28 cellular contexts compared by ENCODE assay signal in genomic region chr13:110129539-110130186, GRCh38.
A peak's percentile ranks its signal among the peaks of the same experiment; 100 is the strongest.
DNase-seq lines count a peak whose midpoint lies in the region; ATAC-seq, FAIRE-seq and TF ChIP-seq lines count a peak whose summit lies in the region.
"Had no signal": no experiment of that assay in that cellular context is flagged by ENCODE, and none has a peak within 500 bp of the region (broad histone marks: within the 10 kb centered on the region; RNA-seq: fewer than 3 reads in every experiment).

No MANE protein-coding gene starts in this region.

- H3K4me3 ChIP-seq in left ventricle myocardium inferior (no peak overlapping the region), right cardiac atrium (ENCODE audit: low read length) (no peak overlapping the region), mesenchymal stem cell (ENCODE audit: insufficient read depth in 1 of 2, low read depth in 1 of 2, low read length in 2 of 2) (peak overlapping the region in 1 of 2 experiments; percentile 2), kidney (ENCODE audit: low read length in 2 of 2) (no peak overlapping the region)
- H3K4me3 ChIP-seq: colonic mucosa, PC-9, skin epidermis had no signal

- no peak overlapping the region for H3K23ac ChIP-seq in mesenchymal stem cell (ENCODE audit: low read length in 2 of 2)

- H3K18ac ChIP-seq in mesenchymal stem cell (ENCODE audit: low read depth in 1 of 2, low read length in 2 of 2), result peak overlapping the region; percentile 3 to 19

- H3K27ac ChIP-seq in left ventricle myocardium inferior (replicated peaks), result peak overlapping the region; percentile 93
- no peak overlapping the region for H3K27ac ChIP-seq in right cardiac atrium (ENCODE audit: low read length)
- peak overlapping the region; percentile 1 for H3K27ac ChIP-seq in angular gyrus (ENCODE audit: low read depth, low read length)
- no peak overlapping the region for H3K27ac ChIP-seq in mesenchymal stem cell (ENCODE audit: low read length, poor library complexity, severe bottlenecking)
- no peak overlapping the region for H3K27ac ChIP-seq in kidney (ENCODE audit: low read depth in 2 of 2, low read length in 2 of 2)
- H3K27ac ChIP-seq: colonic mucosa, skin epidermis had no signal

- no peaks in the 10 kb centered on the region for H3K79me1 ChIP-seq in mesenchymal stem cell (replicated peaks; ENCODE audit: low read length, poor library complexity, severe bottlenecking)

- H3K9ac ChIP-seq in mesenchymal stem cell (ENCODE audit: low read length), result no peak overlapping the region
- no peak overlapping the region for H3K9ac ChIP-seq in kidney (ENCODE audit: low read length in 2 of 2)

- H3K4me1 ChIP-seq in left ventricle myocardium inferior (peaks cover 68% of the 10 kb centered on the region), right cardiac atrium (ENCODE audit: control insufficient read depth, insufficient read depth, low read length) (peaks cover 11% of the 10 kb centered on the region), mesenchymal stem cell (ENCODE audit: control insufficient read depth, insufficient read depth, low read depth, low read length) (peaks cover 22% of the 10 kb centered on the region), kidney (ENCODE audit: control insufficient read depth in 1 of 2, insufficient read depth in 1 of 2, low read depth in 1 of 2, low read length in 2 of 2) (peaks cover 0 to 10% of the 10 kb centered on the region in 2 donors)
- H3K4me1 ChIP-seq: colonic mucosa had no signal

- H2BK15ac ChIP-seq in mesenchymal stem cell (ENCODE audit: low read depth, poor library complexity, severe bottlenecking), result peak overlapping the region; percentile 54

- DNase-seq in left ventricle myocardium inferior (no peak), right cardiac atrium (no peak), mesenchymal stem cell (no peak), kidney (no peak), NCI-H2081 treated with DMSO at 0.1 percent for 48 hours (lab: John Stamatoyannopoulos, UW) (no peak)
- DNase-seq: activated CD4-positive, CD25-positive, alpha-beta regulatory T cell treated with anti-CD3 and anti-CD28 coated beads, Interleukin-2, amount 50 U/mL, for 72 hours; activated CD8-positive, alpha-beta T cell treated with anti-CD3 and anti-CD28 coated beads, Interleukin-2, amount 10 ng/mL, durations not matched to agents 7 days and 5 days; activated naive CD4-positive, alpha-beta T cell treated with anti-CD3 and anti-CD28 coated beads for 36 hours; AML-193; amniotic stem cell; CD4-positive, alpha-beta memory T cell; colonic mucosa; effector memory CD4-positive, alpha-beta T cell; islet precursor cell; left ventricle myocardium superior; midbrain; naive B cell; NCI-H1092; NCI-H187 treated with DMSO at 0.1 percent for 48 hours; NCI-H226; occipital lobe; PC-9; stimulated activated naive CD4-positive, alpha-beta T cell; T-helper 2 cell had no signal

- FAIRE-seq in kidney (lab: Jason Lieb, UNC), result no peak
- FAIRE-seq: bronchial epithelial cell had no signal

- peak overlapping the region in 1 of 2 experiments; percentile 42 for H3K4ac ChIP-seq in mesenchymal stem cell (ENCODE audit: low read depth in 1 of 2, low read length in 2 of 2)

- H3K36me3 ChIP-seq in left ventricle myocardium inferior (no peaks in the 10 kb centered on the region), mesenchymal stem cell (ENCODE audit: control insufficient read depth in 1 of 2, insufficient read depth in 2 of 2, low read depth in 1 of 2, low read length in 2 of 2) (peaks cover 0 to 2% of the 10 kb centered on the region in 2 experiments), kidney (ENCODE audit: control insufficient read depth in 1 of 2, insufficient read depth in 2 of 2, low read length in 2 of 2) (no peaks in the 10 kb centered on the region)
- H3K36me3 ChIP-seq: colonic mucosa had no signal

- no peak overlapping the region for H2BK5ac ChIP-seq in mesenchymal stem cell (ENCODE audit: low read depth, low read length, poor library complexity, severe bottlenecking)

- WGBS in right cardiac atrium, result 82% methylated on average over 14 of the region's 14 CpGs
- WGBS in mesenchymal stem cell, result 89% methylated on average over 12 of the region's 14 CpGs

- intact Hi-C loops in left ventricle myocardium inferior (cut with micrococcal nuclease) (loop anchor here (10.0 kb wide), 2 partner anchors 345 to 985 kb away; partner anchors contain the start of gene IRS2), right cardiac atrium (cut with DNase I) (no loop called here), kidney (cut with DNase I) (no loop called here)

- peak overlapping the region; percentile 27 for H4K8ac ChIP-seq in mesenchymal stem cell (ENCODE audit: low read length)

- peak overlapping the region in 1 of 2 experiments; percentile 24 for H2BK12ac ChIP-seq in mesenchymal stem cell (ENCODE audit: low read length in 2 of 2)

- ATAC-seq in right cardiac atrium (no peak), GM18868 (IDR thresholded peaks at IDR 0.05; ENCODE audit: unreplicated experiment) (no peak)
- ATAC-seq: activated CD8-positive, alpha-beta T cell treated with anti-CD3 and anti-CD28 coated beads, Interleukin-2, amount 10 ng/mL, durations not matched to agents 7 days and 5 days; left ventricle myocardium superior had no signal

- H3K14ac ChIP-seq in mesenchymal stem cell (ENCODE audit: low read length in 2 of 2), result no peak overlapping the region

- H2AK5ac ChIP-seq in mesenchymal stem cell (ENCODE audit: low read length, severe bottlenecking), result no peak overlapping the region

- no peaks in the 10 kb centered on the region for H3K27me3 ChIP-seq in left ventricle myocardium inferior (ENCODE audit: low read depth)
- H3K27me3 ChIP-seq in right cardiac atrium (ENCODE audit: control insufficient read depth, insufficient read depth), result no peaks in the 10 kb centered on the region
- no peaks in the 10 kb centered on the region for H3K27me3 ChIP-seq in mesenchymal stem cell (ENCODE audit: control insufficient read depth in 1 of 2, insufficient read depth in 1 of 2, low read length in 2 of 2)
- H3K27me3 ChIP-seq: colonic mucosa had no signal

- no peak overlapping the region for H2AFZ ChIP-seq in mesenchymal stem cell (ENCODE audit: low read depth, low read length)
- H2AFZ ChIP-seq: PC-9 had no signal

- H2BK120ac ChIP-seq in mesenchymal stem cell (ENCODE audit: low read depth, low read length), result no peak overlapping the region

- TF ChIP-seq CTCF in left ventricle myocardium inferior (IDR thresholded peaks at IDR 0.05; ENCODE audit: borderline replicate concordance), result no peak
- TF ChIP-seq CTCF in kidney (IDR thresholded peaks at IDR 0.05; ENCODE audit: borderline replicate concordance, extremely low read depth, insufficient read depth), result no peak

- no peak overlapping the region for H3K4me2 ChIP-seq in mesenchymal stem cell (ENCODE audit: low read length, poor library complexity, severe bottlenecking)

- H3K9me3 ChIP-seq in left ventricle myocardium inferior (replicated peaks), result no peaks in the 10 kb centered on the region
- H3K9me3 ChIP-seq in right cardiac atrium (ENCODE audit: control insufficient read depth, low read length), result no peaks in the 10 kb centered on the region
- H3K9me3 ChIP-seq in mesenchymal stem cell (ENCODE audit: control insufficient read depth, low read length), result no peaks in the 10 kb centered on the region
- H3K9me3 ChIP-seq in kidney (ENCODE audit: control insufficient read depth in 1 of 2, low read length in 2 of 2), result no peaks in the 10 kb centered on the region
- H3K9me3 ChIP-seq: colonic mucosa had no signal

- H4K91ac ChIP-seq in mesenchymal stem cell (ENCODE audit: low read length), result peak overlapping the region; percentile 12

Comparison
In these comparisons a context has a peak if more than half of its experiments do, and no peak if none do; other contexts are left out.
1. H3K27ac ChIP-seq: peak in left ventricle myocardium inferior (single experiment) and angular gyrus (single experiment); none in right cardiac atrium (single experiment), mesenchymal stem cell (single experiment) and kidney (0 of 2).